ENCODE assay signal across 17 cellular contexts in genomic region chr1:15934211-15935055, GRCh38. TPM values are rescaled to one million over a fixed set of nuclear protein-coding genes. Genes with fewer than 3 reads are reported as not detected.
DNase-seq lines count a peak whose midpoint lies in the region; ATAC-seq and TF ChIP-seq lines count a peak whose summit lies in the region.
"Had no signal": no experiment of that assay in that cellular context is flagged by ENCODE, and none has a peak within 500 bp of the region (broad histone marks: within the 10 kb centered on the region; RNA-seq: fewer than 3 reads in every experiment).

No MANE protein-coding gene starts in this region.

- H3K4me3 ChIP-seq in endodermal cell (ENCODE audit: low read length) = no peak overlapping the region
- no peak overlapping the region for H3K4me3 ChIP-seq in foreskin fibroblast (ENCODE audit: low read depth in 1 of 2, low read length in 2 of 2)
- H3K4me3 ChIP-seq: SJSA1 had no signal

- intact Hi-C loops in activated CD4-positive, alpha-beta memory T cell treated with anti-CD3 and anti-CD28 coated beads for 36 hours (cut with micrococcal nuclease) = no loop called here
- intact Hi-C loops in CD14-positive monocyte (cut with micrococcal nuclease) (loop anchor here (5.0 kb wide), 2 partner anchors 43 to 58 kb away; partner anchors contain the start of gene ZBTB17 (in 1 of the 2)), sciatic nerve (cut with DNase I) (no loop called here)

- WGBS in endodermal cell (ENCODE audit: insufficient coverage in 1 of 2, insufficient read length in 1 of 2), 2 experiments = 94 to 96% methylated on average over 39 to 42 of the region's 42 CpGs

- CTCF ChIA-PET in activated CD4-positive, alpha-beta memory T cell treated with anti-CD3 and anti-CD28 coated beads for 36 hours (lab: Charles Lee) = no interaction called here
- CTCF ChIA-PET in activated CD4-positive, alpha-beta memory T cell treated with anti-CD3 and anti-CD28 coated beads, Interleukin-2, amount 10 ng/mL, durations not matched to agents 7 days and 5 days (lab: Charles Lee) = no interaction called here

- no peaks in the 10 kb centered on the region for H3K4me1 ChIP-seq in endodermal cell (ENCODE audit: control insufficient read depth, insufficient read depth, low read length)

- POLR2A ChIA-PET in activated CD4-positive, alpha-beta memory T cell treated with anti-CD3 and anti-CD28 coated beads for 36 hours (lab: Charles Lee) = no interaction called here
- POLR2A ChIA-PET in activated CD4-positive, alpha-beta memory T cell treated with anti-CD3 and anti-CD28 coated beads, Interleukin-2, amount 10 ng/mL, durations not matched to agents 7 days and 5 days (lab: Charles Lee) = no interaction called here

- H3K27ac Mint-ChIP-seq in activated CD4-positive, alpha-beta memory T cell treated with anti-CD3 and anti-CD28 coated beads for 36 hours = peak overlapping the region; percentile 13
- no peak overlapping the region for H3K27ac Mint-ChIP-seq in activated CD4-positive, alpha-beta memory T cell treated with anti-CD3 and anti-CD28 coated beads, Interleukin-2, amount 10 ng/mL, durations not matched to agents 7 days and 5 days
- peak overlapping the region in 4 of 7 donors; percentile 28 to 78 (median 73) for H3K27ac Mint-ChIP-seq in CD14-positive monocyte
- H3K27ac Mint-ChIP-seq in endodermal cell = no peak overlapping the region

- TF ChIP-seq CTCF in CD14-positive monocyte (IDR thresholded peaks at IDR 0.05) (no peak), endodermal cell (conservative IDR thresholded peaks at IDR 0.05) (no peak), foreskin fibroblast (IDR thresholded peaks at IDR 0.05; ENCODE audit: low read depth, low read length) (no peak)

- no peaks in the 10 kb centered on the region for H3K27me3 ChIP-seq in endodermal cell (ENCODE audit: control insufficient read depth, insufficient read depth, low read length, poor library complexity, severe bottlenecking)
- H3K27me3 ChIP-seq: SJSA1 had no signal

- H3K36me3 Mint-ChIP-seq in activated CD4-positive, alpha-beta memory T cell treated with anti-CD3 and anti-CD28 coated beads for 36 hours = peaks cover 72% of the 10 kb centered on the region
- H3K36me3 Mint-ChIP-seq in activated CD4-positive, alpha-beta memory T cell treated with anti-CD3 and anti-CD28 coated beads, Interleukin-2, amount 10 ng/mL, durations not matched to agents 7 days and 5 days (ENCODE audit: low read depth) = peaks cover 84% of the 10 kb centered on the region
- H3K36me3 Mint-ChIP-seq in CD14-positive monocyte = peaks cover 91 to 100% of the 10 kb centered on the region in 2 donors
- peaks cover 84% of the 10 kb centered on the region for H3K36me3 Mint-ChIP-seq in endodermal cell (ENCODE audit: low read depth)

- H3K9me3 ChIP-seq in endodermal cell (ENCODE audit: control insufficient read depth, low read length) = no peaks in the 10 kb centered on the region
- H3K9me3 ChIP-seq: SJSA1 had no signal

- H3K4me1 Mint-ChIP-seq in activated CD4-positive, alpha-beta memory T cell treated with anti-CD3 and anti-CD28 coated beads for 36 hours (ENCODE audit: low read depth) = peaks cover 10% of the 10 kb centered on the region
- peaks cover 4% of the 10 kb centered on the region for H3K4me1 Mint-ChIP-seq in activated CD4-positive, alpha-beta memory T cell treated with anti-CD3 and anti-CD28 coated beads, Interleukin-2, amount 10 ng/mL, durations not matched to agents 7 days and 5 days
- H3K4me1 Mint-ChIP-seq in CD14-positive monocyte (peaks cover 4% of the 10 kb centered on the region), endodermal cell (peaks cover 10% of the 10 kb centered on the region)

- DNase-seq in activated CD4-positive, alpha-beta memory T cell treated with anti-CD3 and anti-CD28 coated beads for 36 hours = no peak
- DNase-seq in activated CD4-positive, alpha-beta memory T cell treated with anti-CD3 and anti-CD28 coated beads, Interleukin-2, amount 10 ng/mL, durations not matched to agents 7 days and 5 days = no peak
- DNase-seq in CD14-positive monocyte (ENCODE audit: low spot score) (no peak), endodermal cell (peak; percentile 70), sciatic nerve (ENCODE audit: low spot score) (no peak), foreskin fibroblast (no peak), DMS153 (lab: John Stamatoyannopoulos, UW) (no peak), NCI-H1694 (lab: John Stamatoyannopoulos, UW) (no peak)
- DNase-seq: C1 segment of cervical spinal cord; NCI-H1048; NCI-H2107; NCI-H345; NCI-H526 treated with DMSO at 0.1 percent for 48 hours; NK-92 treated with Interleukin-12 subunit alpha and Interleukin-12 subunit beta, amount 100 ng/mL, for 24 hours; OCI-M1 had no signal

- H3K27ac ChIP-seq in endodermal cell (ENCODE audit: low read depth, low read length) = no peak overlapping the region
- H3K27ac ChIP-seq: 22Rv1, SJSA1 had no signal

- peak; percentile 6 for ATAC-seq in sciatic nerve

- peaks cover 91% of the 10 kb centered on the region for H3K36me3 ChIP-seq in endodermal cell (ENCODE audit: control insufficient read depth, insufficient read depth, low read length)

- no peaks in the 10 kb centered on the region for H3K27me3 Mint-ChIP-seq in activated CD4-positive, alpha-beta memory T cell treated with anti-CD3 and anti-CD28 coated beads for 36 hours
- no peaks in the 10 kb centered on the region for H3K27me3 Mint-ChIP-seq in activated CD4-positive, alpha-beta memory T cell treated with anti-CD3 and anti-CD28 coated beads, Interleukin-2, amount 10 ng/mL, durations not matched to agents 7 days and 5 days
- H3K27me3 Mint-ChIP-seq in CD14-positive monocyte (ENCODE audit: low read depth in 3 of 3) = peaks cover 0 to 4% (median 1%) of the 10 kb centered on the region in 3 donors
- H3K27me3 Mint-ChIP-seq in endodermal cell (ENCODE audit: insufficient read depth) = no peaks in the 10 kb centered on the region

- H3K9me3 Mint-ChIP-seq in activated CD4-positive, alpha-beta memory T cell treated with anti-CD3 and anti-CD28 coated beads for 36 hours = no peaks in the 10 kb centered on the region
- H3K9me3 Mint-ChIP-seq in activated CD4-positive, alpha-beta memory T cell treated with anti-CD3 and anti-CD28 coated beads, Interleukin-2, amount 10 ng/mL, durations not matched to agents 7 days and 5 days = no peaks in the 10 kb centered on the region
- H3K9me3 Mint-ChIP-seq in CD14-positive monocyte = no peaks in the 10 kb centered on the region
- H3K9me3 Mint-ChIP-seq in endodermal cell = no peaks in the 10 kb centered on the region

- H3K4me3 Mint-ChIP-seq in activated CD4-positive, alpha-beta memory T cell treated with anti-CD3 and anti-CD28 coated beads for 36 hours = no peak overlapping the region
- H3K4me3 Mint-ChIP-seq in activated CD4-positive, alpha-beta memory T cell treated with anti-CD3 and anti-CD28 coated beads, Interleukin-2, amount 10 ng/mL, durations not matched to agents 7 days and 5 days = no peak overlapping the region
- no peak overlapping the region for H3K4me3 Mint-ChIP-seq in CD14-positive monocyte
- H3K4me3 Mint-ChIP-seq in endodermal cell = no peak overlapping the region

- no peak overlapping the region for H3K9ac ChIP-seq in endodermal cell (ENCODE audit: extremely low read depth, low read length, poor library complexity, severe bottlenecking)

RNA-seq across cellular contexts. Expression of gene ZBTB17, which starts 41.5 kb away (rescaled TPM):
- total RNA-seq in activated CD4-positive, alpha-beta memory T cell treated with anti-CD3 and anti-CD28 coated beads for 36 hours = 10 to 100 TPM; 52.7 to 58.8 TPM
- 10 to 100 TPM; 43.8 to 48.0 TPM for total RNA-seq in activated CD4-positive, alpha-beta memory T cell treated with anti-CD3 and anti-CD28 coated beads, Interleukin-2, amount 10 ng/mL, durations not matched to agents 7 days and 5 days
- polyA plus RNA-seq in CD14-positive monocyte = 1 to 10 TPM; 2.8 to 7.6 TPM
- 10 to 100 TPM; 28.0 to 31.7 TPM for total RNA-seq in endodermal cell
- polyA plus RNA-seq in endodermal cell (2013, experiment 1 of 2) = 35.1 TPM
- 32.6 TPM for polyA plus RNA-seq in endodermal cell (2013, experiment 2 of 2)
- 37.7 TPM for total RNA-seq in sciatic nerve

Comparison
In these comparisons a context has a peak if more than half of its experiments do, and no peak if none do; other contexts are left out.
1. H3K27ac Mint-ChIP-seq: peak in activated CD4-positive, alpha-beta memory T cell treated with anti-CD3 and anti-CD28 coated beads for 36 hours (single experiment) and CD14-positive monocyte (4 of 7); none in activated CD4-positive, alpha-beta memory T cell treated with anti-CD3 and anti-CD28 coated beads, Interleukin-2, amount 10 ng/mL, durations not matched to agents 7 days and 5 days (single experiment) and endodermal cell (single experiment).
2. intact Hi-C loops: an anchor here in CD14-positive monocyte (5.0 kb wide); none called in activated CD4-positive, alpha-beta memory T cell treated with anti-CD3 and anti-CD28 coated beads for 36 hours and sciatic nerve.